In genomic region chr2:19863303-19864041, GRCh38 we compare ENCODE assay signal across 9 cellular contexts. TPM values are rescaled to one million over a fixed set of nuclear protein-coding genes. Genes with fewer than 3 reads are reported as not detected.
A peak's percentile ranks its signal among the peaks of the same experiment; 100 is the strongest.
DNase-seq lines count a peak whose midpoint lies in the region; ATAC-seq and TF ChIP-seq lines count a peak whose summit lies in the region.
"Had no signal": no experiment of that assay in that cellular context is flagged by ENCODE, and none has a peak within 500 bp of the region (broad histone marks: within the 10 kb centered on the region; RNA-seq: fewer than 3 reads in every experiment).

No MANE protein-coding gene starts in this region.

- peaks cover 9% of the 10 kb centered on the region for H3K4me1 Mint-ChIP-seq in CD8-positive, alpha-beta T cell (ENCODE audit: low read depth)
- H3K4me1 Mint-ChIP-seq in osteocyte (ENCODE audit: unreplicated experiment): peaks cover 12% of the 10 kb centered on the region

- no peaks in the 10 kb centered on the region for H3K36me3 ChIP-seq in CD8-positive, alpha-beta T cell (ENCODE audit: insufficient read depth, low read length)
- H3K36me3 ChIP-seq in SJCRH30 (no peaks in the 10 kb centered on the region), tibial nerve (no peaks in the 10 kb centered on the region)

- no peaks in the 10 kb centered on the region for H3K36me3 Mint-ChIP-seq in CD8-positive, alpha-beta T cell
- H3K36me3 Mint-ChIP-seq in osteocyte (ENCODE audit: unreplicated experiment): no peaks in the 10 kb centered on the region
- H3K36me3 Mint-ChIP-seq: activated naive CD8-positive, alpha-beta T cell had no signal

- no peak for TF ChIP-seq EP300 in tibial nerve (IDR thresholded peaks at IDR 0.05)

- peaks cover 10% of the 10 kb centered on the region for H3K4me1 ChIP-seq in CD8-positive, alpha-beta T cell (ENCODE audit: insufficient read depth, low read length)
- peaks cover 8% of the 10 kb centered on the region; the same call in 1 of the 2 replicates for H3K4me1 ChIP-seq in SJCRH30
- H3K4me1 ChIP-seq in tibial nerve: peaks cover 0 to 14% (median 6%) of the 10 kb centered on the region in 4 donors

- 24 to 44% methylated on average over 12 to 27 of the region's 33 CpGs for WGBS in tibial nerve, 2 donors

- CTCF ChIA-PET in CD8-positive, alpha-beta T cell (lab: Charles Lee): interaction anchor here (0.6 to 7.1 kb wide), 19 partner anchors 8 to 1495 kb away, joined by 3 to 102 read pairs (median 3); no protein-coding TSS in a partner anchor

- peak; percentile 98 for TF ChIP-seq CTCF in CD8-positive, alpha-beta T cell (IDR thresholded peaks at IDR 0.05)
- TF ChIP-seq CTCF in osteocyte (IDR thresholded peaks at IDR 0.05) (peak; percentile 99), tibial nerve (IDR thresholded peaks at IDR 0.05) (peak; percentile 86 to 97 (median 95))

- no peaks in the 10 kb centered on the region for H3K9me3 Mint-ChIP-seq in CD8-positive, alpha-beta T cell
- H3K9me3 Mint-ChIP-seq in osteocyte (ENCODE audit: unreplicated experiment): no peaks in the 10 kb centered on the region

- no peaks in the 10 kb centered on the region for H3K9me3 ChIP-seq in CD8-positive, alpha-beta T cell (ENCODE audit: low read length)
- H3K9me3 ChIP-seq in SJCRH30 (replicated peaks): no peaks in the 10 kb centered on the region
- H3K9me3 ChIP-seq in tibial nerve: no peaks in the 10 kb centered on the region

- ATAC-seq in CD8-positive, alpha-beta T cell: peak; percentile 91
- ATAC-seq in GM19351 (IDR thresholded peaks at IDR 0.05; ENCODE audit: unreplicated experiment): peak; percentile 76
- ATAC-seq in HG03439 (IDR thresholded peaks at IDR 0.05; ENCODE audit: unreplicated experiment): peak; percentile 74

- H3K27ac ChIP-seq in CD8-positive, alpha-beta T cell (ENCODE audit: low read depth, low read length): no peak overlapping the region
- no peak overlapping the region for H3K27ac ChIP-seq in SJCRH30
- no peak overlapping the region for H3K27ac ChIP-seq in tibial nerve

- no peak overlapping the region for H3K27ac Mint-ChIP-seq in CD8-positive, alpha-beta T cell
- no peak overlapping the region for H3K27ac Mint-ChIP-seq in osteocyte (ENCODE audit: unreplicated experiment)
- H3K27ac Mint-ChIP-seq: activated naive CD8-positive, alpha-beta T cell had no signal

- intact Hi-C loops in CD8-positive, alpha-beta T cell (cut with DNase I, micrococcal nuclease): loop anchor here (1.0 to 2.0 kb wide), 6 partner anchors 513 to 1477 kb away; no protein-coding TSS in a partner anchor

- no peak for TF ChIP-seq POLR2A in tibial nerve (IDR thresholded peaks at IDR 0.05)

- H3K4me3 ChIP-seq in CD8-positive, alpha-beta T cell (ENCODE audit: low read depth, low read length): peak overlapping the region; percentile 28
- H3K4me3 ChIP-seq in SJCRH30: no peak overlapping the region
- no peak overlapping the region for H3K4me3 ChIP-seq in tibial nerve

- DNase-seq in CD8-positive, alpha-beta T cell: peak; percentile 51 to 84 (median 56)
- DNase-seq in SJCRH30 (peak; percentile 56 to 79), glomerular visceral epithelial cell (ENCODE audit: extremely low spot score) (peak; percentile 45), osteocyte (ENCODE audit: extremely low spot score, unreplicated experiment) (peak; percentile 90), tibial nerve (ENCODE audit: low spot score in 2 of 2) (peak; percentile 42 to 67)
- DNase-seq in activated naive CD4-positive, alpha-beta T cell treated with Interleukin-2 at 50 U/mL for 16 hours: peak; percentile 72

- H3K4me3 Mint-ChIP-seq in CD8-positive, alpha-beta T cell: no peak overlapping the region
- peak overlapping the region; percentile 40 for H3K4me3 Mint-ChIP-seq in osteocyte (ENCODE audit: unreplicated experiment)
- H3K4me3 Mint-ChIP-seq: activated naive CD8-positive, alpha-beta T cell had no signal

- peaks cover 2% of the 10 kb centered on the region for H3K27me3 Mint-ChIP-seq in CD8-positive, alpha-beta T cell (ENCODE audit: low read depth)
- H3K27me3 Mint-ChIP-seq in osteocyte (ENCODE audit: unreplicated experiment): no peaks in the 10 kb centered on the region
- H3K27me3 Mint-ChIP-seq: activated naive CD8-positive, alpha-beta T cell had no signal

- POLR2A ChIA-PET in CD8-positive, alpha-beta T cell (lab: Charles Lee): no interaction called here

- peaks cover 3% of the 10 kb centered on the region for H3K27me3 ChIP-seq in CD8-positive, alpha-beta T cell (ENCODE audit: insufficient read depth, low read length)
- H3K27me3 ChIP-seq in SJCRH30 (no peaks in the 10 kb centered on the region), tibial nerve (peaks cover 0 to 8% of the 10 kb centered on the region in 2 donors)

RNA-seq across cellular contexts. Expression of gene TTC32, which starts 38.3 kb away (rescaled TPM):
- total RNA-seq in CD8-positive, alpha-beta T cell: 10 to 100 TPM; 33.7 to 35.8 TPM
- 17.4 and 21.1 TPM in 2 replicates for total RNA-seq in SJCRH30 (2014; rRNA removed; shearing (Covaris generic))
- total RNA-seq in osteocyte (13.1 and 16.1 TPM in 2 replicates), tibial nerve (10 to 100 TPM in 3 of 4 donors, 1 to 10 TPM in 1; 9.6 to 19.7 (median 15.6) TPM)
